Comparison of ENCODE assay signal across 10 cellular contexts in the genomic region with DNA sequence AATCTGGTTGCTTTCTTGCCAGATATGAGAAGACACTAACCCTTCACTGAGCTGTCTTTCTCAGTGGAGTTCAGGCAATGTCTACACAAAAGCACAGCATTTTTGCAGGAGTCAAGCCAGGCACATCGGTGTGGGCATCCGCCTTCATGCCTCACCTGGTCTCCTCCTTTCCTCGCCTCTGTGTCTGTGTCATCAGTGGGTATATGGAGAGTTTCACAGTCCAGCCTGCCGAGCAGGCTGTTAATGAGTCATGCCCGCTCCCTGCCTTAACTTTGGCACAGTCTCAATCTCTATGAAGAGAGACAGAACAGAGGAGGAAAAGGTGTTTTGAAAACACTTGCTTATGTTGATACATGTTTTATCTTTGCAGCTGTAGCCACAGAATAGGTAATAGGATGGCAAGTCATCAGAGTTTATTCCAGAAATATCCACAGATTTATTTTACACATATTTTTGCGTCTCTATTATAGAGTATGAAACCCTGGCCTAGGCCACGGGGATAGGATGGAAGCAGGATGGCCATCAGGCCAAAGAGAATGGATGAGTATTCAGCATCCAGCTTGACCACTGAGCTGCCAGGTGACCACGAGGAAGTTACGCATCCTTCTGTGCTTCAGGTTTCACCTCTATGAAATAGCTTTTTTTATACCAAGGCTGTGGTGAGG. TPM values are rescaled to one million over a fixed set of nuclear protein-coding genes. Genes with fewer than 3 reads are reported as not detected.
DNase-seq lines count a peak whose midpoint lies in the region; TF ChIP-seq lines count a peak whose summit lies in the region.
"Had no signal": no experiment of that assay in that cellular context is flagged by ENCODE, and none has a peak within 500 bp of the region (broad histone marks: within the 10 kb centered on the region; RNA-seq: fewer than 3 reads in every experiment).

No MANE protein-coding gene starts in this region.

- CTCF ChIA-PET in PC-9 (lab: Charles Lee), result interaction anchor here (0.6 kb wide), 2 partner anchors 36 to 52 kb away, joined by 3 to 4 read pairs; no protein-coding TSS in a partner anchor
- CTCF ChIA-PET in CD4-positive, alpha-beta memory T cell (lab: Charles Lee; ENCODE audit: partially characterized antibody), result interaction anchor here (0.7 kb wide), 1 partner anchor 12 kb away, joined by 3 read pairs; no protein-coding TSS in a partner anchor

- no peak overlapping the region for H3K4me3 Mint-ChIP-seq in CD4-positive, alpha-beta memory T cell

- peak overlapping the region; percentile 56; the same call in 1 of the 2 replicates for H2AFZ ChIP-seq in PC-9

- H3K9me2 ChIP-seq in PC-9 (ENCODE audit: insufficient read depth), result no peaks in the 10 kb centered on the region

- H3K4me2 ChIP-seq in PC-9, result peak overlapping the region; percentile 56

- H3K4me3 ChIP-seq in PC-9 (peak overlapping the region; percentile 7; the same call in 1 of the 2 replicates), esophagus (ENCODE audit: low read depth in 1 of 2, low read length in 2 of 2) (no peak overlapping the region), prostate gland (no peak overlapping the region)
- no peak overlapping the region for H3K4me3 ChIP-seq in CD4-positive, alpha-beta memory T cell (ENCODE audit: low read length in 2 of 2)

- 63 to 70% methylated on average over 9 of the region's 9 CpGs for WGBS in esophagus, 2 donors
- 62% methylated on average over 9 of the region's 9 CpGs for WGBS in prostate gland

- BruUV-seq in PC-9 (replicated peaks; lab: Mats Ljungman, UMichigan), result no TSS peak

- peaks cover 2 to 12% of the 10 kb centered on the region in 2 donors for H3K27me3 Mint-ChIP-seq in CD4-positive, alpha-beta memory T cell

- POLR2A ChIA-PET in PC-9 (lab: Charles Lee; ENCODE audit: unreplicated experiment), result interaction anchor here (0.5 to 0.6 kb wide), 2 partner anchors 36 to 52 kb away, joined by 3 to 13 read pairs; no protein-coding TSS in a partner anchor
- POLR2A ChIA-PET in CD4-positive, alpha-beta memory T cell (lab: Charles Lee; ENCODE audit: partially characterized antibody), result no interaction called here

- intact Hi-C loops in PC-9 (cut with micrococcal nuclease; ENCODE audit: unreplicated experiment) (loop anchor here (2.0 kb wide), 1 partner anchor 32 kb away; the partner anchor contains the start of gene MAML3), prostate gland (cut with DNase I) (no loop called here)
- intact Hi-C loops in CD4-positive, alpha-beta memory T cell (cut with micrococcal nuclease), result no loop called here

- no peaks in the 10 kb centered on the region for H3K4me1 Mint-ChIP-seq in CD4-positive, alpha-beta memory T cell

- H3K27me3 ChIP-seq in PC-9 (ENCODE audit: insufficient read depth, low read depth), result no peaks in the 10 kb centered on the region
- no peaks in the 10 kb centered on the region for H3K27me3 ChIP-seq in esophagus (ENCODE audit: control insufficient read depth in 1 of 2, insufficient read depth in 2 of 2, low read length in 2 of 2)
- H3K27me3 ChIP-seq in prostate gland (replicated peaks; ENCODE audit: insufficient read depth), result no peaks in the 10 kb centered on the region
- H3K27me3 ChIP-seq in CD4-positive, alpha-beta memory T cell (ENCODE audit: insufficient read depth, low read length), result no peaks in the 10 kb centered on the region

- H3K27ac Mint-ChIP-seq in CD4-positive, alpha-beta memory T cell, result no peak overlapping the region

- peaks cover 0 to 2% (median 0%) of the 10 kb centered on the region in 8 donors for H3K9me3 Mint-ChIP-seq in CD4-positive, alpha-beta memory T cell

- no peak for TF ChIP-seq CTCF in PC-9 (conservative IDR thresholded peaks at IDR 0.05)
- TF ChIP-seq CTCF in prostate gland (IDR thresholded peaks at IDR 0.05), result no peak

- H3K27ac ChIP-seq in PC-9 (peak overlapping the region; percentile 87), esophagus (ENCODE audit: low read depth in 2 of 2, low read length in 1 of 2) (peak overlapping the region; percentile 81 to 82), prostate gland (no peak overlapping the region)
- H3K27ac ChIP-seq in CD4-positive, alpha-beta memory T cell (ENCODE audit: low read depth, low read length), result no peak overlapping the region

- H3K36me3 ChIP-seq in PC-9 (ENCODE audit: low read depth) (no peaks in the 10 kb centered on the region), esophagus (ENCODE audit: control insufficient read depth in 2 of 2, insufficient read depth in 2 of 2, low read length in 1 of 2) (no peaks in the 10 kb centered on the region), prostate gland (no peaks in the 10 kb centered on the region)
- H3K36me3 ChIP-seq in CD4-positive, alpha-beta memory T cell (ENCODE audit: insufficient read depth, low read length), result no peaks in the 10 kb centered on the region

- no peaks in the 10 kb centered on the region for H3K79me2 ChIP-seq in PC-9 (ENCODE audit: low read depth)

- peaks cover 18% of the 10 kb centered on the region for H3F3A ChIP-seq in PC-9 (ENCODE audit: insufficient read depth, low read depth)

- no peaks in the 10 kb centered on the region for H3K9me3 ChIP-seq in PC-9 (ENCODE audit: insufficient read depth, low read depth)
- no peaks in the 10 kb centered on the region for H3K9me3 ChIP-seq in esophagus (ENCODE audit: control insufficient read depth in 2 of 2, insufficient read depth in 1 of 2, low read depth in 1 of 2, low read length in 1 of 2)
- H3K9me3 ChIP-seq in prostate gland, result no peaks in the 10 kb centered on the region
- H3K9me3 ChIP-seq in CD4-positive, alpha-beta memory T cell (ENCODE audit: control insufficient read depth in 1 of 2, low read length in 2 of 2), result no peaks in the 10 kb centered on the region

- DNase-seq in EL, result peak; percentile 62
- peak; percentile 68 to 82 for DNase-seq in PC-9
- DNase-seq in prostate gland (ENCODE audit: low spot score), result peak; percentile 41
- DNase-seq in germinal center (ENCODE audit: low spot score), result no peak
- DNase-seq in NCI-H748 treated with DMSO at 0.1 percent for 48 hours (lab: John Stamatoyannopoulos, UW), result no peak
- no peak for DNase-seq in GDM1 (lab: John Stamatoyannopoulos, UW)
- DNase-seq in CD4-positive, alpha-beta memory T cell, result no peak
- DNase-seq: NCI-H1694 treated with DMSO at 0.1 percent for 48 hours, T-helper 1 cell had no signal

- H3K36me3 Mint-ChIP-seq in CD4-positive, alpha-beta memory T cell, result no peaks in the 10 kb centered on the region

- no peaks in the 10 kb centered on the region for H4K20me1 ChIP-seq in PC-9 (ENCODE audit: insufficient read depth)

- TF ChIP-seq POLR2A in prostate gland (IDR thresholded peaks at IDR 0.05), result no peak

- H3K4me1 ChIP-seq in PC-9 (replicated peaks; ENCODE audit: insufficient read depth) (peaks cover 47% of the 10 kb centered on the region), esophagus (ENCODE audit: control insufficient read depth in 2 of 2, insufficient read depth in 2 of 2, low read length in 1 of 2) (peaks cover 0 to 7% of the 10 kb centered on the region in 2 donors), prostate gland (replicated peaks) (no peaks in the 10 kb centered on the region)
- H3K4me1 ChIP-seq in CD4-positive, alpha-beta memory T cell (ENCODE audit: insufficient read depth, low read length), result no peaks in the 10 kb centered on the region

RNA-seq across cellular contexts. Expression of gene MAML3, which starts 32.8 kb away (rescaled TPM):
- total RNA-seq in PC-9 (2021) (10.5 and 15.2 TPM in 2 replicates), prostate gland (10 to 100 TPM; 15.0 to 30.6 TPM)
- 1 to 10 TPM; 3.7 to 3.8 TPM for polyA plus RNA-seq in esophagus
- 1 to 10 TPM; 2.9 to 3.7 TPM for total RNA-seq in CD4-positive, alpha-beta memory T cell
- polyA plus RNA-seq in CD4-positive, alpha-beta memory T cell, result under 1 TPM; 0.15 to 0.50 TPM

Comparison
In these comparisons a context has a peak if more than half of its experiments do, and no peak if none do; other contexts are left out.
1. DNase-seq: peak in EL (single experiment), PC-9 (2 of 2) and prostate gland (single experiment); none in germinal center (single experiment), NCI-H748 treated with DMSO at 0.1 percent for 48 hours (single experiment), GDM1 (single experiment) and CD4-positive, alpha-beta memory T cell (0 of 5).
2. H3K27ac ChIP-seq: peak in PC-9 (single experiment) and esophagus (2 of 2); none in prostate gland (0 of 2) and CD4-positive, alpha-beta memory T cell (single experiment).